In genomic region chr12:121388421-121388981, GRCh38 we compare ENCODE assay signal across 12 cellular contexts. TPM values are rescaled to one million over a fixed set of nuclear protein-coding genes. Genes with fewer than 3 reads are reported as not detected.
DNase-seq lines count a peak whose midpoint lies in the region; FAIRE-seq and TF ChIP-seq lines count a peak whose summit lies in the region.
"Had no signal": no experiment of that assay in that cellular context is flagged by ENCODE, and none has a peak within 500 bp of the region (broad histone marks: within the 10 kb centered on the region; RNA-seq: fewer than 3 reads in every experiment).

No MANE protein-coding gene starts in this region.

- H3K4me1 Mint-ChIP-seq in activated CD4-positive, alpha-beta T cell treated with anti-CD3 and anti-CD28 coated beads, Interleukin-2, amount 10 ng/mL, durations not matched to agents 24 days and 14 days = peaks cover 17% of the 10 kb centered on the region

- no peaks in the 10 kb centered on the region for H3K27me3 ChIP-seq in ovary

- no peaks in the 10 kb centered on the region for H3K36me3 ChIP-seq in ovary

- no peaks in the 10 kb centered on the region for H3K9me3 ChIP-seq in ovary

- H3K27ac Mint-ChIP-seq in activated CD4-positive, alpha-beta T cell treated with anti-CD3 and anti-CD28 coated beads, Interleukin-2, amount 10 ng/mL, durations not matched to agents 24 days and 14 days = no peak overlapping the region
- H3K27ac Mint-ChIP-seq: activated T-cell treated with anti-CD3 and anti-CD28 coated beads, Interleukin-2, amount 50 U/mL, for 72 hours had no signal

- intact Hi-C loops in ovary (cut with DNase I) = no loop called here
- intact Hi-C loops in activated CD4-positive, alpha-beta T cell treated with anti-CD3 and anti-CD28 coated beads, Interleukin-2, amount 10 ng/mL, durations not matched to agents 24 days and 14 days (cut with micrococcal nuclease) = no loop called here

- no peaks in the 10 kb centered on the region for H3K36me3 Mint-ChIP-seq in activated CD4-positive, alpha-beta T cell treated with anti-CD3 and anti-CD28 coated beads, Interleukin-2, amount 10 ng/mL, durations not matched to agents 24 days and 14 days (ENCODE audit: low read depth)

- in situ Hi-C loops in SK-MEL-5 (cut with HindIII; ENCODE audit: low pct_unique_long_range_greater_than_20kb, low sequenced_read_pairs) (no loop called here), GM13977 (cut with MboI; ENCODE audit: low pct_unique_long_range_greater_than_20kb, low sequenced_read_pairs, unreplicated experiment) (no loop called here)

- TF ChIP-seq POLR2A in H54 (IDR thresholded peaks at IDR 0.05; ENCODE audit: low read depth, low read length) (no peak), ovary (IDR thresholded peaks at IDR 0.05) (no peak)

- TF ChIP-seq CTCF in ovary (IDR thresholded peaks at IDR 0.05) (no peak), GM13977 (IDR thresholded peaks at IDR 0.05; ENCODE audit: extremely low read depth, insufficient read depth, missing control alignments) (no peak)

- no peak overlapping the region for H3K4me3 Mint-ChIP-seq in activated CD4-positive, alpha-beta T cell treated with anti-CD3 and anti-CD28 coated beads, Interleukin-2, amount 10 ng/mL, durations not matched to agents 24 days and 14 days
- H3K4me3 Mint-ChIP-seq: activated T-cell treated with anti-CD3 and anti-CD28 coated beads, Interleukin-2, amount 50 U/mL, for 72 hours had no signal

- peaks cover 3% of the 10 kb centered on the region for H3K9me3 Mint-ChIP-seq in activated CD4-positive, alpha-beta T cell treated with anti-CD3 and anti-CD28 coated beads, Interleukin-2, amount 10 ng/mL, durations not matched to agents 24 days and 14 days
- H3K9me3 Mint-ChIP-seq: activated T-cell treated with anti-CD3 and anti-CD28 coated beads, Interleukin-2, amount 50 U/mL, for 72 hours had no signal

- no peaks in the 10 kb centered on the region for H3K4me1 ChIP-seq in ovary (ENCODE audit: insufficient read depth)

- H3K27me3 Mint-ChIP-seq in activated CD4-positive, alpha-beta T cell treated with anti-CD3 and anti-CD28 coated beads, Interleukin-2, amount 10 ng/mL, durations not matched to agents 24 days and 14 days = peaks cover 2% of the 10 kb centered on the region

- H3K4me3 ChIP-seq in ovary = no peak overlapping the region

- DNase-seq in AG08396 (ENCODE audit: low spot score) (peak; percentile 62), H54 (ENCODE audit: insufficient read length, low spot score) (peak; percentile 34), SK-MEL-5 (ENCODE audit: low read depth, low spot score) (peak; percentile 59), foreskin melanocyte (peak; percentile 60), ovary (no peak), GM13977 (ENCODE audit: low spot score) (no peak)
- no peak for DNase-seq in stimulated activated CD4-positive, alpha-beta T cell treated with anti-CD3 and anti-CD28 coated beads, Interleukin-4, amount 100 ng/mL, for 1 hour
- DNase-seq in activated CD4-positive, alpha-beta T cell treated with anti-CD3 and anti-CD28 coated beads, Interleukin-2, amount 10 ng/mL, durations not matched to agents 24 days and 14 days = no peak
- DNase-seq: effector CD8-positive, alpha-beta T cell; kidney glomerular epithelial cell; NCI-H2081 had no signal

- H3K27ac ChIP-seq in ovary = no peak overlapping the region

- peak; percentile 60 for FAIRE-seq in H54 (lab: Jason Lieb, UNC)

- 78 to 80% (median 80%) methylated on average over 5 of the region's 5 CpGs for WGBS in ovary, 3 donors

- no peak for TF ChIP-seq EP300 in ovary (IDR thresholded peaks at IDR 0.05)

RNA-seq across cellular contexts. Expression of gene RNF34, which starts 11.4 kb away (rescaled TPM):
- 52.9 and 62.5 TPM in 2 replicates for total RNA-seq in SK-MEL-5 (2014; rRNA removed; shearing (Covaris generic))
- polyA plus RNA-seq in SK-MEL-5 (2015; cell fraction: cytosol; rRNA removed) = 25.6 and 28.3 TPM in 2 replicates
- polyA plus RNA-seq in SK-MEL-5 (2015; cell fraction: nucleus; rRNA removed) = 65.0 and 72.1 TPM in 2 replicates
- 10 to 100 TPM; 22.2 to 39.8 (median 29.3) TPM for total RNA-seq in ovary
- polyA plus RNA-seq in ovary = 10 to 100 TPM; 17.3 to 25.1 TPM
- total RNA-seq in activated CD4-positive, alpha-beta T cell treated with anti-CD3 and anti-CD28 coated beads, Interleukin-2, amount 10 ng/mL, durations not matched to agents 24 days and 14 days = 79.5 and 84.1 TPM in 2 replicates

RNA-seq across cellular contexts. Expression of gene ANAPC5, which starts 36.3 kb away (rescaled TPM):
- total RNA-seq in SK-MEL-5 (2014; rRNA removed; shearing (Covaris generic)) = 237 and 247 TPM in 2 replicates
- polyA plus RNA-seq in SK-MEL-5 (2015; cell fraction: cytosol; rRNA removed) = 152 and 190 TPM in 2 replicates
- 915 and 949 TPM in 2 replicates for polyA plus RNA-seq in SK-MEL-5 (2015; cell fraction: nucleus; rRNA removed)
- 10 to 100 TPM; 58.1 to 91.4 (median 71.6) TPM for total RNA-seq in ovary
- 100 to 1,000 TPM in 1 of 2 donors, 10 to 100 TPM in 1; 83.1 to 149 TPM for polyA plus RNA-seq in ovary
- total RNA-seq in activated CD4-positive, alpha-beta T cell treated with anti-CD3 and anti-CD28 coated beads, Interleukin-2, amount 10 ng/mL, durations not matched to agents 24 days and 14 days = 151 and 154 TPM in 2 replicates

Comparison
In these comparisons a context has a peak if more than half of its experiments do, and no peak if none do; other contexts are left out.
1. DNase-seq: peak in AG08396 (single experiment), H54 (single experiment), SK-MEL-5 (single experiment) and foreskin melanocyte (single experiment); none in stimulated activated CD4-positive, alpha-beta T cell treated with anti-CD3 and anti-CD28 coated beads, Interleukin-4, amount 100 ng/mL, for 1 hour (single experiment), ovary (0 of 5), activated CD4-positive, alpha-beta T cell treated with anti-CD3 and anti-CD28 coated beads, Interleukin-2, amount 10 ng/mL, durations not matched to agents 24 days and 14 days (single experiment) and GM13977 (single experiment).